ENCODE assay signal across 1 cellular context in the genomic region with DNA sequence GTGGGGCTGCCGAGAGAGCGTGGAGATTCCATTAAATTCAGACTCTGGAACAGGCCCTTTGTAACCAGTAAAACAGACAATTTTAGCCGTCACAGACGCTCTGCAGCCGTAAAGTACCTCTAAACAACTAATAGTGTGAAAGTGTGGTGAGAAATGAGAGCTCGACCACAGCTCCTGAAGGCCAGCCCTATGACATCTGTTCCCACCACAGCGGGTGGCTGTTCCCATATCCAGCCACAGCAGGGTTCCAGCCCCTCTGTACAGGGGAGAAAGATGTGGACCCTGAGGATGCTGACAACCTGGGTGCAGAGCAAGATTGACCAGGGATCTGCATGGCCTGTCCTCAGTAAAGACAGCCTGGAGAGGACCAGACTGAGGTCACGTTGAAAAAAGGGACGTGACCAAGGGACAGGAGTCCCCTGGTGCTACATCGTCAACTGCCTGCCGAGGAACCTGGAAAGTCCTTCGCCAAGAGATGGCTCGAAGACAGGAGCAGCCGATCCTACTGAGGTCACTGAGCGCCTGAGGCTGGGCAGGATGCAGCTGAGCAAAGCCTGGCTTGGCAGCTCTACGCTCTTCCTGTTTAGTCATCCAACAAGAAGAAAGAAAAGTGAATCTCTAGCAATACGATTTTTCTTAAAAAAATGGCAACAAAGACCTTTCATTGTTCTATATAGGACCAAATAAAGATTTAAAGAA.
TF ChIP-seq lines count a peak whose summit lies in the region.

No MANE protein-coding gene starts in this region.

TF ChIP-seq in GM12878, 131 proteins besides CTCF, POLR2A, EP300 and RAD21 (continued from another document):
- TF ChIP-seq, protein P1, sequence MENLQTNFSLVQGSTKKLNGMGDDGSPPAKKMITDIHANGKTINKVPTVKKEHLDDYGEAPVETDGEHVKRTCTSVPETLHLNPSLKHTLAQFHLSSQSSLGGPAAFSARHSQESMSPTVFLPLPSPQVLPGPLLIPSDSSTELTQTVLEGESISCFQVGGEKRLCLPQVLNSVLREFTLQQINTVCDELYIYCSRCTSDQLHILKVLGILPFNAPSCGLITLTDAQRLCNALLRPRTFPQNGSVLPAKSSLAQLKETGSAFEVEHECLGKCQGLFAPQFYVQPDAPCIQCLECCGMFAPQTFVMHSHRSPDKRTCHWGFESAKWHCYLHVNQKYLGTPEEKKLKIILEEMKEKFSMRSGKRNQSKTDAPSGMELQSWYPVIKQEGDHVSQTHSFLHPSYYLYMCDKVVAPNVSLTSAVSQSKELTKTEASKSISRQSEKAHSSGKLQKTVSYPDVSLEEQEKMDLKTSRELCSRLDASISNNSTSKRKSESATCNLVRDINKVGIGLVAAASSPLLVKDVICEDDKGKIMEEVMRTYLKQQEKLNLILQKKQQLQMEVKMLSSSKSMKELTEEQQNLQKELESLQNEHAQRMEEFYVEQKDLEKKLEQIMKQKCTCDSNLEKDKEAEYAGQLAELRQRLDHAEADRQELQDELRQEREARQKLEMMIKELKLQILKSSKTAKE (IDR thresholded peaks at IDR 0.05; ENCODE audit: low read depth, poor library complexity, severe bottlenecking), result no peak
- peak; percentile 61; the same call in 1 of the 2 replicates for TF ChIP-seq TCF3 (IDR thresholded peaks at IDR 0.05; ENCODE audit: borderline replicate concordance, insufficient read depth, low read depth, low read length)
- TF ChIP-seq BCL11A (IDR thresholded peaks at IDR 0.05; ENCODE audit: low read depth, low read length), result peak; percentile 85
- no peak for TF ChIP-seq CEBPB (IDR thresholded peaks at IDR 0.05; ENCODE audit: borderline replicate concordance in 1 of 2, low read depth in 2 of 2, low read length in 2 of 2)
- peak; percentile 80 for TF ChIP-seq NR2F1 (conservative IDR thresholded peaks at IDR 0.05)
- TF ChIP-seq SMARCA5 (IDR thresholded peaks at IDR 0.05), result 0 out of 2 replicates have a peak, but pooled peaks have one; percentile 32
- TF ChIP-seq CBFB (IDR thresholded peaks at IDR 0.05; ENCODE audit: low read depth), result no peak
- TF ChIP-seq PAX5 (IDR thresholded peaks at IDR 0.05; ENCODE audit: borderline replicate concordance, low read depth, low read length), result peak; percentile 73
- TF ChIP-seq LARP7 (IDR thresholded peaks at IDR 0.05), result peak; percentile 17; the same call in 1 of the 2 replicates
- peak; percentile 66; the same call in 1 of the 2 replicates for TF ChIP-seq EED (IDR thresholded peaks at IDR 0.05; ENCODE audit: low read depth)
- TF ChIP-seq DPF2 (IDR thresholded peaks at IDR 0.05), result peak; percentile 82
- TF ChIP-seq, protein P2, sequence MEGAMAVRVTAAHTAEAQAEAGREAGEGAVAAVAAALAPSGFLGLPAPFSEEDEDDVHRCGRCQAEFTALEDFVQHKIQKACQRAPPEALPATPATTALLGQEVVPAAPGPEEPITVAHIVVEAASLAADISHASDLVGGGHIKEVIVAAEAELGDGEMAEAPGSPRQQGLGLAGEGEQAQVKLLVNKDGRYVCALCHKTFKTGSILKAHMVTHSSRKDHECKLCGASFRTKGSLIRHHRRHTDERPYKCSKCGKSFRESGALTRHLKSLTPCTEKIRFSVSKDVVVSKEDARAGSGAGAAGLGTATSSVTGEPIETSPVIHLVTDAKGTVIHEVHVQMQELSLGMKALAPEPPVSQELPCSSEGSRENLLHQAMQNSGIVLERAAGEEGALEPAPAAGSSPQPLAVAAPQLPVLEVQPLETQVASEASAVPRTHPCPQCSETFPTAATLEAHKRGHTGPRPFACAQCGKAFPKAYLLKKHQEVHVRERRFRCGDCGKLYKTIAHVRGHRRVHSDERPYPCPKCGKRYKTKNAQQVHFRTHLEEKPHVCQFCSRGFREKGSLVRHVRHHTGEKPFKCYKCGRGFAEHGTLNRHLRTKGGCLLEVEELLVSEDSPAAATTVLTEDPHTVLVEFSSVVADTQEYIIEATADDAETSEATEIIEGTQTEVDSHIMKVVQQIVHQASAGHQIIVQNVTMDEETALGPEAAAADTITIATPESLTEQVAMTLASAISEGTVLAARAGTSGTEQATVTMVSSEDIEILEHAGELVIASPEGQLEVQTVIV (IDR thresholded peaks at IDR 0.05; ENCODE audit: borderline replicate concordance, partially characterized antibody), result peak; percentile 87
- TF ChIP-seq MTA2 (IDR thresholded peaks at IDR 0.05; ENCODE audit: low read depth), result 0 out of 2 replicates have a peak, but pooled peaks have one; percentile 27
- TF ChIP-seq RUNX3 (IDR thresholded peaks at IDR 0.05; ENCODE audit: low read length), result peak; percentile 80
- no peak for TF ChIP-seq FOS (IDR thresholded peaks at IDR 0.05; ENCODE audit: borderline replicate concordance, extremely low read depth, insufficient read length)
TF ChIP-seq in GM12878: peak in this region for 20.
